ENCODE assay signal across 8 cellular contexts in genomic region chr4:165327211-165328100, GRCh38.
A peak's percentile ranks its signal among the peaks of the same experiment; 100 is the strongest.
DNase-seq lines count a peak whose midpoint lies in the region; ATAC-seq and FAIRE-seq lines count a peak whose summit lies in the region.

TSS of gene MSMO1 (plus strand) at chr4:165327669. CDS start at chr4:165333371, 5,702 bp downstream.

- peaks cover 62% of the 10 kb centered on the region for H3K4me1 ChIP-seq in BLaER1

- no peaks in the 10 kb centered on the region for H3K27me3 ChIP-seq in BLaER1

- ATAC-seq in GM19324 (IDR thresholded peaks at IDR 0.05; ENCODE audit: low FRiP score, unreplicated experiment), result peak; percentile 99
- peak; percentile 97 for ATAC-seq in HG03460 (IDR thresholded peaks at IDR 0.05; ENCODE audit: unreplicated experiment)

- H3K9ac ChIP-seq in BLaER1, result peak within 1 kb of the TSS; percentile 77

- peak within 1 kb of the TSS; percentile 62 for H3K27ac ChIP-seq in BLaER1

- H3K4me2 ChIP-seq in BLaER1, result peak within 1 kb of the TSS; percentile 97

- FAIRE-seq in colon (lab: Jason Lieb, UNC), result peak; percentile 5

- peaks cover 25% of the 10 kb centered on the region for H3K36me3 ChIP-seq in BLaER1

- H4K20me1 ChIP-seq in BLaER1, result peaks cover 48% of the 10 kb centered on the region

- DNase-seq in NCI-H524 treated with DMSO at 0.1 percent for 48 hours (lab: John Stamatoyannopoulos, UW) (peak; percentile 79), kidney glomerular epithelial cell (lab: John Stamatoyannopoulos, UW) (peak; percentile 99)
- DNase-seq in activated CD4-positive, alpha-beta T cell treated with anti-CD3 and anti-CD28 coated beads for 4 hours, result peak; percentile 97 to 98
- peak; percentile 88 to 89 for DNase-seq in stimulated activated CD4-positive, alpha-beta T cell treated with anti-CD3 and anti-CD28 coated beads, Interleukin-1b, Interleukin-23, amount 100 ng/mL, for 1 hour (ENCODE audit: low read depth in 2 of 2)

- no peaks in the 10 kb centered on the region for H3K9me3 ChIP-seq in BLaER1

- peak within 1 kb of the TSS; percentile 92 for H3K4me3 ChIP-seq in BLaER1

Comparison
In these comparisons a context has a peak if more than half of its experiments do, and no peak if none do; other contexts are left out.
1. Peak in every context shown above with its lines: DNase-seq, ATAC-seq, H3K4me3 ChIP-seq and H3K27ac ChIP-seq.